In genomic region chr2:43027103-43027482, GRCh38 we compare ENCODE assay signal across 21 cellular contexts.
A peak's percentile ranks its signal among the peaks of the same experiment; 100 is the strongest.
DNase-seq lines count a peak whose midpoint lies in the region; ATAC-seq and TF ChIP-seq lines count a peak whose summit lies in the region.
"Had no signal": no experiment of that assay in that cellular context is flagged by ENCODE, and none has a peak within 500 bp of the region (broad histone marks: within the 10 kb centered on the region; RNA-seq: fewer than 3 reads in every experiment).

No MANE protein-coding gene starts in this region.

- no peak overlapping the region for H3K4me3 ChIP-seq in Caco-2 (ENCODE audit: low read depth, low read length)
- no peak overlapping the region for H3K4me3 ChIP-seq in breast epithelium
- H3K4me3 ChIP-seq in lower leg skin (ENCODE audit: low read depth, poor library complexity, severe bottlenecking): no peak overlapping the region
- H3K4me3 ChIP-seq: GM12878 had no signal

- BruUV-seq in Caco-2 (replicated peaks; lab: Mats Ljungman, UMichigan): no TSS peak

- peak overlapping the region; percentile 31 for H3K27ac Mint-ChIP-seq in Caco-2 (ENCODE audit: unreplicated experiment)
- H3K27ac Mint-ChIP-seq in stimulated activated effector memory CD8-positive, alpha-beta T cell treated with anti-CD3 and anti-CD28 coated beads, Interleukin-12 subunit alpha, Interleukin-12 subunit beta, amount 100 ng/mL, for 72 hours: peak overlapping the region; percentile 34
- H3K27ac Mint-ChIP-seq: activated CD4-positive, alpha-beta T cell treated with anti-CD3 and anti-CD28 coated beads, Interleukin-2, amount 10 ng/mL, durations not matched to agents 7 days and 5 days; activated naive CD8-positive, alpha-beta T cell treated with anti-CD3 and anti-CD28 coated beads, Interleukin-2, amount 10 ng/mL, durations not matched to agents 7 days and 5 days had no signal

- H3K27me3 ChIP-seq in Caco-2 (replicated peaks; ENCODE audit: control insufficient read depth, insufficient read depth, low read length): no peaks in the 10 kb centered on the region
- H3K27me3 ChIP-seq in breast epithelium: no peaks in the 10 kb centered on the region

- DNase-seq in Caco-2 (no peak), breast epithelium (ENCODE audit: low spot score in 2 of 2) (no peak), lower leg skin (ENCODE audit: low spot score in 2 of 2) (peak; percentile 60 to 94), DMS53 treated with DMSO at 0.1 percent for 48 hours (lab: John Stamatoyannopoulos, UW; ENCODE audit: unreplicated experiment) (no peak), medulla oblongata (ENCODE audit: extremely low spot score) (no peak), NCI-H510A (lab: John Stamatoyannopoulos, UW) (no peak)
- no peak for DNase-seq in stimulated activated effector memory CD8-positive, alpha-beta T cell treated with anti-CD3 and anti-CD28 coated beads, Interleukin-12 subunit alpha, Interleukin-12 subunit beta, amount 100 ng/mL, for 72 hours (ENCODE audit: low spot score in 2 of 2)
- DNase-seq: activated CD4-positive, alpha-beta T cell treated with anti-CD3 and anti-CD28 coated beads, Interleukin-2, amount 10 ng/mL, durations not matched to agents 7 days and 5 days; activated naive CD8-positive, alpha-beta T cell treated with anti-CD3 and anti-CD28 coated beads, Interleukin-2, amount 10 ng/mL, durations not matched to agents 7 days and 5 days; C1 segment of cervical spinal cord; kidney; MM.1S; naive B cell; NCI-H2081 treated with DMSO at 0.1 percent for 48 hours; NCI-H748 treated with DMSO at 0.1 percent for 48 hours; SHP77; stimulated activated CD4-positive, alpha-beta T cell treated with anti-CD3 and anti-CD28 coated beads, Interleukin-4, amount 100 ng/mL, for 4 hours; T-helper 9 cell had no signal

- peaks cover 34% of the 10 kb centered on the region for H3K4me1 Mint-ChIP-seq in Caco-2 (ENCODE audit: low read depth, unreplicated experiment)
- H3K4me1 Mint-ChIP-seq in stimulated activated effector memory CD8-positive, alpha-beta T cell treated with anti-CD3 and anti-CD28 coated beads, Interleukin-12 subunit alpha, Interleukin-12 subunit beta, amount 100 ng/mL, for 72 hours: peaks cover 12% of the 10 kb centered on the region

- H3K36me3 Mint-ChIP-seq in Caco-2 (ENCODE audit: insufficient read depth, unreplicated experiment): peaks cover 12% of the 10 kb centered on the region
- no peaks in the 10 kb centered on the region for H3K36me3 Mint-ChIP-seq in stimulated activated effector memory CD8-positive, alpha-beta T cell treated with anti-CD3 and anti-CD28 coated beads, Interleukin-12 subunit alpha, Interleukin-12 subunit beta, amount 100 ng/mL, for 72 hours

- 23 to 42% methylated on average over 7 of the region's 7 CpGs for WGBS in lower leg skin, 2 donors

- H3K9me3 ChIP-seq in Caco-2 (no peaks in the 10 kb centered on the region), breast epithelium (no peaks in the 10 kb centered on the region)

- no peak overlapping the region for H3K4me3 Mint-ChIP-seq in Caco-2 (ENCODE audit: unreplicated experiment)
- no peak overlapping the region for H3K4me3 Mint-ChIP-seq in stimulated activated effector memory CD8-positive, alpha-beta T cell treated with anti-CD3 and anti-CD28 coated beads, Interleukin-12 subunit alpha, Interleukin-12 subunit beta, amount 100 ng/mL, for 72 hours
- H3K4me3 Mint-ChIP-seq: activated CD4-positive, alpha-beta T cell treated with anti-CD3 and anti-CD28 coated beads, Interleukin-2, amount 10 ng/mL, durations not matched to agents 7 days and 5 days; activated naive CD8-positive, alpha-beta T cell treated with anti-CD3 and anti-CD28 coated beads, Interleukin-2, amount 10 ng/mL, durations not matched to agents 7 days and 5 days; central memory CD8-positive, alpha-beta T cell; naive B cell had no signal

- H3K4me1 ChIP-seq in Caco-2 (peaks cover 37% of the 10 kb centered on the region), breast epithelium (peaks cover 0 to 7% of the 10 kb centered on the region in 2 donors)

- POLR2A ChIA-PET in Caco-2 (lab: Charles Lee): no interaction called here

- ATAC-seq in stimulated activated effector memory CD8-positive, alpha-beta T cell treated with anti-CD3 and anti-CD28 coated beads, Interleukin-12 subunit alpha, Interleukin-12 subunit beta, amount 100 ng/mL, for 72 hours: no peak
- no peak for ATAC-seq in GM21447 (IDR thresholded peaks at IDR 0.05; ENCODE audit: unreplicated experiment)
- ATAC-seq: GM12878 had no signal

- H3K27ac ChIP-seq in breast epithelium: peak overlapping the region; percentile 46 to 67

- intact Hi-C loops in Caco-2 (cut with micrococcal nuclease; ENCODE audit: unreplicated experiment) (no loop called here), breast epithelium (cut with DNase I; ENCODE audit: low total_unique reads) (loop anchor here (10.0 kb wide), 1 partner anchor 198 kb away; the partner anchor contains the start of gene ZFP36L2), lower leg skin (cut with DNase I; ENCODE audit: low total_unique reads) (no loop called here)

- H3K9me3 Mint-ChIP-seq in Caco-2 (ENCODE audit: unreplicated experiment): peaks cover 16% of the 10 kb centered on the region
- H3K9me3 Mint-ChIP-seq in stimulated activated effector memory CD8-positive, alpha-beta T cell treated with anti-CD3 and anti-CD28 coated beads, Interleukin-12 subunit alpha, Interleukin-12 subunit beta, amount 100 ng/mL, for 72 hours: peaks cover 7% of the 10 kb centered on the region

- TF ChIP-seq CTCF in Caco-2 (IDR thresholded peaks at IDR 0.05; ENCODE audit: insufficient read depth in 1 of 2, low read depth in 1 of 2, low read length in 1 of 2, severe bottlenecking in 1 of 2, unreplicated experiment in 1 of 2) (no peak), breast epithelium (IDR thresholded peaks at IDR 0.05) (no peak), lower leg skin (IDR thresholded peaks at IDR 0.05) (no peak)

- H3K27me3 Mint-ChIP-seq in Caco-2 (ENCODE audit: insufficient read depth, unreplicated experiment): no peaks in the 10 kb centered on the region
- H3K27me3 Mint-ChIP-seq: activated CD4-positive, alpha-beta T cell treated with anti-CD3 and anti-CD28 coated beads, Interleukin-2, amount 10 ng/mL, durations not matched to agents 7 days and 5 days; activated naive CD8-positive, alpha-beta T cell treated with anti-CD3 and anti-CD28 coated beads, Interleukin-2, amount 10 ng/mL, durations not matched to agents 7 days and 5 days; central memory CD8-positive, alpha-beta T cell; naive B cell had no signal

- CTCF ChIA-PET in Caco-2 (lab: Charles Lee): interaction anchor here (0.6 kb wide), 1 partner anchor 22 kb away, joined by 4 read pairs; no protein-coding TSS in a partner anchor

- TF ChIP-seq POLR2A in breast epithelium (IDR thresholded peaks at IDR 0.05) (no peak), lower leg skin (IDR thresholded peaks at IDR 0.05) (no peak)

- H3K36me3 ChIP-seq in Caco-2 (ENCODE audit: control insufficient read depth, insufficient read depth, low read length) (no peaks in the 10 kb centered on the region), breast epithelium (no peaks in the 10 kb centered on the region)

Comparison
In these comparisons a context has a peak if more than half of its experiments do, and no peak if none do; other contexts are left out.
1. DNase-seq: peak in lower leg skin (2 of 2); none in Caco-2 (0 of 2), breast epithelium (0 of 2), stimulated activated effector memory CD8-positive, alpha-beta T cell treated with anti-CD3 and anti-CD28 coated beads, Interleukin-12 subunit alpha, Interleukin-12 subunit beta, amount 100 ng/mL, for 72 hours (0 of 2), DMS53 treated with DMSO at 0.1 percent for 48 hours (single experiment), medulla oblongata (single experiment) and NCI-H510A (single experiment).